ENCODE assay signal across 23 cellular contexts in the genomic region with DNA sequence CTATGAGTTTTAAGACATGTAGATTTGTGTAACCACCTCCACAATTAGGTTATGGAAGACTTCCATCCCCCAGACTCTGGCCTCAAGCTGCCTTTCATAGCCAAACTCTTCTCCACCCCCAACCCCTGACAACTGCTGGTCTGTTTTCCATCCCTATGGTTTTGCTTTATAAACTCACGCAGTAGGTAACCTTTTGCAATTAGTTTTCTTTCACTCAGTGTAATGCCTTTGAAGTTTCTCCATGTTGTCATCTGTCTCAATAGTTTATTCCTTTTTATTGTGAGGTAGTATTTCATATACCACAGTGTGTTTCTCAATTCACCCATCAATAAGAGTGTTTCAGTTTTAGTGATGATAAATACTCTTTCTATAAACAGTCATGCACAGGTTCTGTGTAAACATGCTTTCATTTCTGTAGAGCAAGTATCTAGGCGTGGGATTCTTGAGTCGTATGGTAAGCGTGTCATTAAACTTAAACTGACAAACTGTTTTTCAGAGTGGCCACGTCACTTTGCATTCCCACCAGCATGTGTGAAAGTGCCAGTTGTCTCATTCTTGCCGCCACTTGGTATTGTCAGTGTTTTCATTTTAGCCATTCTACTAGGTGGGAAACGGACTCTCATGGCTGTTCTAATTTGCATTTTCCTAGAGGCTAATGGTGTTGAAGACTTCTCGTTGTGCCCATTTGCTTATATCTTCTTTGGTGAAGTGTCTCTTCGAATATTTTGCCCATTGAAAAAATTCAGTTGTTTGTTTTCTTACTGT. TPM values are rescaled to one million over a fixed set of nuclear protein-coding genes. Genes with fewer than 3 reads are reported as not detected.
"Had no signal": no experiment of that assay in that cellular context is flagged by ENCODE, and none has a peak within 500 bp of the region (broad histone marks: within the 10 kb centered on the region; RNA-seq: fewer than 3 reads in every experiment).

No MANE protein-coding gene starts in this region.

- H3K9me3 ChIP-seq: thyroid gland had no signal

- H3K27me3 ChIP-seq: thyroid gland had no signal

- H3K9me3 Mint-ChIP-seq: activated CD4-positive, alpha-beta T cell treated with anti-CD3 and anti-CD28 coated beads, Interleukin-2, amount 10 ng/mL, durations not matched to agents 7 days and 5 days; activated CD8-positive, alpha-beta T cell treated with anti-CD3 and anti-CD28 coated beads for 36 hours; activated naive CD4-positive, alpha-beta T cell treated with anti-CD3 and anti-CD28 coated beads, Interleukin-2, amount 10 ng/mL, durations not matched to agents 7 days and 5 days; natural killer cell had no signal

- H3K27ac ChIP-seq: left ventricle myocardium inferior, spleen, thyroid gland had no signal

- H3K36me3 Mint-ChIP-seq: activated CD8-positive, alpha-beta memory T cell treated with anti-CD3 and anti-CD28 coated beads, Interleukin-2, amount 10 ng/mL, durations not matched to agents 7 days and 5 days; activated naive CD4-positive, alpha-beta T cell treated with anti-CD3 and anti-CD28 coated beads, Interleukin-2, amount 10 ng/mL, durations not matched to agents 7 days and 5 days; brain; natural killer cell had no signal

- H3K4me1 Mint-ChIP-seq: activated CD4-positive, alpha-beta T cell treated with anti-CD3 and anti-CD28 coated beads, Interleukin-2, amount 10 ng/mL, durations not matched to agents 7 days and 5 days; activated CD8-positive, alpha-beta memory T cell treated with anti-CD3 and anti-CD28 coated beads, Interleukin-2, amount 10 ng/mL, durations not matched to agents 7 days and 5 days; activated naive CD4-positive, alpha-beta T cell treated with anti-CD3 and anti-CD28 coated beads, Interleukin-2, amount 10 ng/mL, durations not matched to agents 7 days and 5 days; natural killer cell had no signal

- H3K36me3 ChIP-seq: left ventricle myocardium inferior, spleen, thyroid gland had no signal

- H3K4me1 ChIP-seq: left ventricle myocardium inferior, spleen, thyroid gland had no signal

- ATAC-seq: activated CD8-positive, alpha-beta memory T cell treated with anti-CD3 and anti-CD28 coated beads, Interleukin-2, amount 10 ng/mL, durations not matched to agents 7 days and 5 days; activated CD8-positive, alpha-beta T cell treated with anti-CD3 and anti-CD28 coated beads for 36 hours; esophagus mucosa; natural killer cell had no signal

- H3K27ac Mint-ChIP-seq: activated CD4-positive, alpha-beta T cell treated with anti-CD3 and anti-CD28 coated beads, Interleukin-2, amount 10 ng/mL, durations not matched to agents 7 days and 5 days; activated CD8-positive, alpha-beta memory T cell treated with anti-CD3 and anti-CD28 coated beads, Interleukin-2, amount 10 ng/mL, durations not matched to agents 7 days and 5 days; activated CD8-positive, alpha-beta T cell treated with anti-CD3 and anti-CD28 coated beads for 36 hours; activated naive CD4-positive, alpha-beta T cell treated with anti-CD3 and anti-CD28 coated beads, Interleukin-2, amount 10 ng/mL, durations not matched to agents 7 days and 5 days; natural killer cell; progenitor cell of endocrine pancreas had no signal

- DNase-seq: activated CD4-positive, alpha-beta T cell treated with anti-CD3 and anti-CD28 coated beads, Interleukin-2, amount 10 ng/mL, durations not matched to agents 7 days and 5 days; activated CD8-positive, alpha-beta memory T cell treated with anti-CD3 and anti-CD28 coated beads, Interleukin-2, amount 10 ng/mL, durations not matched to agents 7 days and 5 days; activated CD8-positive, alpha-beta T cell treated with anti-CD3 and anti-CD28 coated beads for 36 hours; activated naive CD4-positive, alpha-beta T cell treated with anti-CD3 and anti-CD28 coated beads, Interleukin-2, amount 10 ng/mL, durations not matched to agents 7 days and 5 days; activated T-cell treated with anti-CD3 and anti-CD28 coated beads for 4 hours; aorta; caudate nucleus; dermis blood vessel endothelial cell; effector CD8-positive, alpha-beta T cell; foreskin melanocyte; hippocampal formation; left ventricle myocardium inferior; midbrain; natural killer cell; retina; spleen; stimulated activated CD4-positive, alpha-beta T cell treated with anti-CD3 and anti-CD28 coated beads, Interleukin-4, amount 100 ng/mL, for 1 hour; stimulated activated naive CD4-positive, alpha-beta T cell treated with Interleukin-2 at 50 U/mL for 16 hours; thyroid gland had no signal

- H3K4me3 Mint-ChIP-seq: activated CD4-positive, alpha-beta T cell treated with anti-CD3 and anti-CD28 coated beads, Interleukin-2, amount 10 ng/mL, durations not matched to agents 7 days and 5 days; activated CD8-positive, alpha-beta memory T cell treated with anti-CD3 and anti-CD28 coated beads, Interleukin-2, amount 10 ng/mL, durations not matched to agents 7 days and 5 days; activated CD8-positive, alpha-beta T cell treated with anti-CD3 and anti-CD28 coated beads for 36 hours; activated naive CD4-positive, alpha-beta T cell treated with anti-CD3 and anti-CD28 coated beads, Interleukin-2, amount 10 ng/mL, durations not matched to agents 7 days and 5 days; brain; natural killer cell had no signal

- H3K4me3 ChIP-seq: left ventricle myocardium inferior, spleen, thyroid gland had no signal

RNA-seq across cellular contexts. Expression of a gene that starts 47.3 kb away (rescaled TPM):
- total RNA-seq: activated CD4-positive, alpha-beta T cell treated with anti-CD3 and anti-CD28 coated beads, Interleukin-2, amount 10 ng/mL, durations not matched to agents 7 days and 5 days; activated CD8-positive, alpha-beta memory T cell treated with anti-CD3 and anti-CD28 coated beads, Interleukin-2, amount 10 ng/mL, durations not matched to agents 7 days and 5 days; activated CD8-positive, alpha-beta T cell treated with anti-CD3 and anti-CD28 coated beads for 36 hours; natural killer cell; T-helper 2 cell treated with Interferon-gamma antibody and Interleukin-4, amounts not matched to agents 100 ng/mL and 5 ng/mL, for 36 hours had no signal
